19 cellular contexts compared by ENCODE assay signal in genomic region chr1:47233165-47233564, GRCh38. TPM values are rescaled to one million over a fixed set of nuclear protein-coding genes. Genes with fewer than 3 reads are reported as not detected.
"Had no signal": no experiment of that assay in that cellular context is flagged by ENCODE, and none has a peak within 500 bp of the region (broad histone marks: within the 10 kb centered on the region; RNA-seq: fewer than 3 reads in every experiment).

No MANE protein-coding gene starts in this region.

- H3K4me3 ChIP-seq: body of pancreas, tibial nerve had no signal

- H3K36me3 ChIP-seq: esophagus muscularis mucosa, right atrium auricular region, tibial nerve had no signal

- H3K9me3 Mint-ChIP-seq: activated naive CD8-positive, alpha-beta T cell treated with anti-CD3 and anti-CD28 coated beads for 36 hours; activated T-cell treated with anti-CD3 and anti-CD28 coated beads, Interleukin-2, amount 50 U/mL, for 72 hours had no signal

- ATAC-seq: activated CD8-positive, alpha-beta T cell treated with anti-CD3 and anti-CD28 coated beads, Interleukin-2, amount 10 ng/mL, durations not matched to agents 7 days and 5 days; activated T-cell treated with anti-CD3 and anti-CD28 coated beads, Interleukin-2, amount 50 U/mL, for 72 hours; body of pancreas had no signal

- H3K36me3 Mint-ChIP-seq: activated naive CD8-positive, alpha-beta T cell treated with anti-CD3 and anti-CD28 coated beads for 36 hours had no signal

- H3K9me3 ChIP-seq: body of pancreas, esophagus muscularis mucosa, right atrium auricular region, tibial nerve had no signal

- DNase-seq: activated CD8-positive, alpha-beta memory T cell treated with anti-CD3 and anti-CD28 coated beads, Interleukin-2, amount 50 U/mL, for 4 hours; activated CD8-positive, alpha-beta T cell treated with anti-CD3 and anti-CD28 coated beads, Interleukin-2, amount 10 ng/mL, durations not matched to agents 7 days and 5 days; activated naive CD8-positive, alpha-beta T cell treated with anti-CD3 and anti-CD28 coated beads for 36 hours; activated T-cell treated with anti-CD3 and anti-CD28 coated beads, Interleukin-2, amount 50 U/mL, for 72 hours; amygdala; body of pancreas; caudate nucleus; islet precursor cell; mammary epithelial cell; occipital lobe; small intestine; stimulated activated CD4-positive, alpha-beta T cell treated with anti-CD3 and anti-CD28 coated beads, Interleukin-4, amount 100 ng/mL, for 24 hours; stimulated activated naive CD4-positive, alpha-beta T cell treated with Interleukin-2 at 50 U/mL for 16 hours; substantia nigra had no signal

- H3K27ac Mint-ChIP-seq: activated CD8-positive, alpha-beta T cell treated with anti-CD3 and anti-CD28 coated beads, Interleukin-2, amount 10 ng/mL, durations not matched to agents 7 days and 5 days; activated naive CD8-positive, alpha-beta T cell treated with anti-CD3 and anti-CD28 coated beads for 36 hours; activated T-cell treated with anti-CD3 and anti-CD28 coated beads, Interleukin-2, amount 50 U/mL, for 72 hours had no signal

- H3K27ac ChIP-seq: body of pancreas had no signal

RNA-seq across cellular contexts. Expression of gene TAL1, which starts 1.1 kb away (rescaled TPM):
- total RNA-seq: activated CD8-positive, alpha-beta T cell treated with anti-CD3 and anti-CD28 coated beads, Interleukin-2, amount 10 ng/mL, durations not matched to agents 7 days and 5 days; activated naive CD8-positive, alpha-beta T cell treated with anti-CD3 and anti-CD28 coated beads for 36 hours; mammary epithelial cell; progenitor cell of endocrine pancreas; T-helper 1 cell treated with Interleukin-12 subunit alpha and Interleukin-12 subunit beta and Interleukin-4 antibody, amounts not matched to agents 30 ng/mL and 1 ng/mL, for 36 hours had no signal

RNA-seq across cellular contexts. Expression of gene PDZK1IP1, which starts 43.3 kb away (rescaled TPM):
- total RNA-seq: activated CD8-positive, alpha-beta T cell treated with anti-CD3 and anti-CD28 coated beads, Interleukin-2, amount 10 ng/mL, durations not matched to agents 7 days and 5 days; activated naive CD8-positive, alpha-beta T cell treated with anti-CD3 and anti-CD28 coated beads for 36 hours; activated T-cell treated with anti-CD3 and anti-CD28 coated beads, Interleukin-2, amount 50 U/mL, for 72 hours; occipital lobe; progenitor cell of endocrine pancreas; T-helper 1 cell treated with Interleukin-12 subunit alpha and Interleukin-12 subunit beta and Interleukin-4 antibody, amounts not matched to agents 30 ng/mL and 1 ng/mL, for 36 hours had no signal
